ENCODE assay signal across 19 cellular contexts in the genomic region with DNA sequence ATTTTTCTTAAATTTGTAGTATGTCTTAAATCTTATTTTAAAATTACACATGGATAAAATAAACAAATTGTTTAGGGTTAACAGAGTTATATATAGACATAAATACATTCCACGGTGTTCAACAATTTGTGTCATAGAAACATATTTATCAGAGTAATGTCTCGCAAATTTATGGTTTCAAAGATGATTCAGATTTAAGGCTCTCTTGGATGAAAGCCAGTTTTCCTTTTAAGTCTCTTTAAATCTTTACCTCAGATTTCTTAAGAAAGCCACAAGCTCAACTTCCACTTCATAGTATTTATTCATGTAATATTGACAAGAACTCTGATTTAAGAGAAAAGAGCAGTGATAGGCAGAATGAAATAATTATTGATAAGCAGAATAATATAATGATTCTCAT.
"Had no signal": no experiment of that assay in that cellular context is flagged by ENCODE, and none has a peak within 500 bp of the region (broad histone marks: within the 10 kb centered on the region; RNA-seq: fewer than 3 reads in every experiment).

No MANE protein-coding gene starts in this region.

- ATAC-seq: naive thymus-derived CD8-positive, alpha-beta T cell; stimulated activated naive CD8-positive, alpha-beta T cell treated with anti-CD3 and anti-CD28 coated beads, Interleukin-15, Interleukin-2, amounts not matched to agents 100 U/mL and 50 U/mL, for 24 hours; T-helper 17 cell had no signal

- DNase-seq: activated CD4-positive, alpha-beta memory T cell treated with anti-CD3 and anti-CD28 coated beads for 36 hours; activated CD4-positive, alpha-beta T cell treated with anti-CD3 and anti-CD28 coated beads for 48 hours; activated naive CD4-positive, alpha-beta T cell treated with Interleukin-2 at 50 U/mL for 16 hours; activated naive CD8-positive, alpha-beta T cell treated with anti-CD3 and anti-CD28 coated beads for 36 hours; activated T-cell treated with anti-CD3 and anti-CD28 coated beads, Interleukin-2, amount 50 U/mL, for 48 hours; amygdala; erythroblast; foreskin melanocyte; glutamatergic neuron; immature natural killer cell; left ventricle myocardium inferior; naive thymus-derived CD8-positive, alpha-beta T cell; retina; stimulated activated CD4-positive, alpha-beta T cell treated with anti-CD3 and anti-CD28 coated beads, Interleukin-12 subunit alpha, Interleukin-12 subunit beta, amount 100 ng/mL, for 4 hours; stimulated activated CD4-positive, alpha-beta T cell treated with anti-CD3 and anti-CD28 coated beads, Interleukin-4, amount 100 ng/mL, for 4 hours; stimulated activated naive CD8-positive, alpha-beta T cell treated with anti-CD3 and anti-CD28 coated beads, Interleukin-15, Interleukin-2, amounts not matched to agents 100 U/mL and 50 U/mL, for 24 hours; T-helper 17 cell; thyroid gland; upper lobe of right lung had no signal
